In the genomic region with DNA sequence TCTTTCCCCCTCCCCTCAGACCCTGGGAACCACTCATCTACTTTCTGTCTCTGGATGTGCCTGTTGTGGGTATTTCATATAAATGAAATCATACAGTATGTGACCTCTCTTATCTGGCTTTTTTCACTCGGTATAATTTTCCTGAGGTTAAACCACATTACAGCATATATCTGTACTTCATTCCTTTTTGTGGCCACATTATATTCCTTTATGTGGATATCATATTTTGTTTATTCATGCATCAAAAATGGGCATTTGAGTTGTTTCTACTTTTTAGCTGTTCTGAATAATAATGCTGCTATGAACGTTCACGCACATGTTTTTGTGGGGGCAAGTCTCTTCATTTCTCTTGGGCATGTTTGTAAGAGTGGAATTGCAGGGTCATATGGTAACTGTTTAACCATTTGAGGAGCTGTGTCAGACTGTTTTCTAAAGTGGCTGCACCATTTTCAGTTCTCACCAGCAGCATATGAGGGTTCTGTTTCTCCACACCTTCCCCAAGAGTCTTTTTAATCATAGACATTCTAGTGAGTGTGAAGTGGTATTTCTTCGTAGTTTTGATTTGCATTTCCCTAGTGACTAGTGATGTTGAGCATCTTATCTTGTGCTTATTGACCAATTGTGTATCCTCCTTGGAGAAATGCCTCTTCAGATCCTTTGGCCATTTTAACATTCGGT, we compare ENCODE assay signal across 20 cellular contexts. TPM values are rescaled to one million over a fixed set of nuclear protein-coding genes. Genes with fewer than 3 reads are reported as not detected.
DNase-seq lines count a peak whose midpoint lies in the region; ATAC-seq, FAIRE-seq and TF ChIP-seq lines count a peak whose summit lies in the region.
"Had no signal": no experiment of that assay in that cellular context is flagged by ENCODE, and none has a peak within 500 bp of the region (broad histone marks: within the 10 kb centered on the region; RNA-seq: fewer than 3 reads in every experiment).

No MANE protein-coding gene starts in this region.

- H4K91ac ChIP-seq in H9 (ENCODE audit: insufficient read length, low read depth, low read length) = no peak overlapping the region

- no CpG with 5 or more reads among the region's 5 CpGs for WGBS in H9 (ENCODE audit: extremely low coverage, insufficient read length, low lambda C conversion rate)

- no peak overlapping the region for H2AFZ ChIP-seq in H9 (ENCODE audit: low read length)
- H2AFZ ChIP-seq: neural progenitor cell had no signal

- H3K27me3 Mint-ChIP-seq in T-helper 17 cell = no peaks in the 10 kb centered on the region
- no peaks in the 10 kb centered on the region; the same call in 1 of the 2 replicates for H3K27me3 Mint-ChIP-seq in H9 (ENCODE audit: low read depth)
- H3K27me3 Mint-ChIP-seq: activated CD4-positive, alpha-beta T cell treated with anti-CD3 and anti-CD28 coated beads for 36 hours; activated naive CD4-positive, alpha-beta T cell treated with anti-CD3 and anti-CD28 coated beads, Interleukin-2, amount 50 U/mL, for 24 hours had no signal

- no peaks in the 10 kb centered on the region for H3K27me3 ChIP-seq in H9 (ENCODE audit: insufficient read depth, low read length)
- H3K27me3 ChIP-seq: cardiac muscle cell, gastrocnemius medialis, neural progenitor cell, tibial artery had no signal

- FAIRE-seq in GM12892 (lab: Jason Lieb, UNC) = peak; percentile 70
- peak; percentile 89 for FAIRE-seq in GM19239 (lab: Jason Lieb, UNC)

- no peak overlapping the region for H4K8ac ChIP-seq in H9 (replicated peaks; ENCODE audit: insufficient read length, low read depth, low read length)

- DNase-seq in GM12892 (ENCODE audit: insufficient read length) = no peak
- DNase-seq in GM19239 (ENCODE audit: insufficient read length, low spot score) = no peak
- DNase-seq in T-helper 17 cell = no peak
- DNase-seq in SIG-M5 (lab: John Stamatoyannopoulos, UW) = no peak
- no peak for DNase-seq in NOMO-1 treated with DMSO at 0.1 percent for 48 hours (lab: John Stamatoyannopoulos, UW; ENCODE audit: unreplicated experiment)
- DNase-seq in cerebellar cortex (ENCODE audit: low spot score) = no peak
- no peak for DNase-seq in H9
- DNase-seq: activated CD4-positive, alpha-beta T cell treated with anti-CD3 and anti-CD28 coated beads for 36 hours; DMS53; gastrocnemius medialis; NCI-H1694 treated with DMSO at 0.1 percent for 48 hours; NCI-H526; tibial artery had no signal

- H3K4me3 Mint-ChIP-seq in T-helper 17 cell = no peak overlapping the region
- no peak overlapping the region for H3K4me3 Mint-ChIP-seq in H9
- H3K4me3 Mint-ChIP-seq: activated CD4-positive, alpha-beta T cell treated with anti-CD3 and anti-CD28 coated beads for 36 hours; activated naive CD4-positive, alpha-beta T cell treated with anti-CD3 and anti-CD28 coated beads, Interleukin-2, amount 50 U/mL, for 24 hours; neural progenitor cell had no signal

- no peak overlapping the region for H3K4me2 ChIP-seq in H9 (ENCODE audit: insufficient read depth, insufficient read length, low read length)
- H3K4me2 ChIP-seq: neural progenitor cell had no signal

- no peak overlapping the region for H2BK120ac ChIP-seq in H9 (ENCODE audit: low read depth, low read length, poor library complexity, severe bottlenecking)

- H3K79me1 ChIP-seq in H9 (ENCODE audit: insufficient read depth, low read depth, low read length, poor library complexity, severe bottlenecking) = no peaks in the 10 kb centered on the region

- no peak overlapping the region for H3T11ph ChIP-seq in H9 (ENCODE audit: low read length)

- no peaks in the 10 kb centered on the region for H3K9me3 ChIP-seq in T-helper 17 cell (ENCODE audit: control insufficient read depth, low read length, poor library complexity, severe bottlenecking)
- no peaks in the 10 kb centered on the region for H3K9me3 ChIP-seq in H9 (ENCODE audit: control insufficient read depth, low read depth, low read length)
- H3K9me3 ChIP-seq: gastrocnemius medialis, tibial artery had no signal

- H3K36me3 Mint-ChIP-seq in T-helper 17 cell (ENCODE audit: low read depth) = no peaks in the 10 kb centered on the region
- no peaks in the 10 kb centered on the region for H3K36me3 Mint-ChIP-seq in H9 (ENCODE audit: insufficient read depth in 1 of 3, low read depth in 3 of 3)
- H3K36me3 Mint-ChIP-seq: neural progenitor cell had no signal

- no peak overlapping the region for H2BK5ac ChIP-seq in H9 (ENCODE audit: insufficient read length, low read length)

- H3K79me2 ChIP-seq in H9 (ENCODE audit: insufficient read depth, low read length) = no peaks in the 10 kb centered on the region; the same call in 1 of the 2 replicates

- H2BK12ac ChIP-seq in H9 (ENCODE audit: insufficient read length, low read depth, low read length) = no peak overlapping the region

- no peak for TF ChIP-seq POLR2A in GM12892 (IDR thresholded peaks at IDR 0.05; ENCODE audit: low read depth, low read length)

- no peak overlapping the region for H2AK5ac ChIP-seq in H9 (ENCODE audit: insufficient read length, low read length)

- H3K4me1 Mint-ChIP-seq in T-helper 17 cell (peaks cover 43% of the 10 kb centered on the region), H9 (peaks cover 19% of the 10 kb centered on the region in 2 experiments)

- H4K5ac ChIP-seq in H9 (ENCODE audit: insufficient read length, low read depth, low read length) = no peak overlapping the region

- no peak overlapping the region for H3K4ac ChIP-seq in H9 (ENCODE audit: low read depth, low read length)

- no peak overlapping the region for H3K18ac ChIP-seq in H9 (ENCODE audit: insufficient read length, low read depth, low read length)

- H4K20me1 ChIP-seq in H9 (ENCODE audit: control insufficient read depth, insufficient read depth, insufficient read length) = no peaks in the 10 kb centered on the region

- H3K27ac Mint-ChIP-seq in T-helper 17 cell (peak overlapping the region; percentile 19), H9 (no peak overlapping the region)
- H3K27ac Mint-ChIP-seq: activated CD4-positive, alpha-beta T cell treated with anti-CD3 and anti-CD28 coated beads for 36 hours; neural progenitor cell had no signal

- no peak overlapping the region for H3K23ac ChIP-seq in H9 (ENCODE audit: insufficient read length, low read depth, low read length)

- H3K9me3 Mint-ChIP-seq in H9 = peaks cover 2 to 5% of the 10 kb centered on the region in 2 experiments; a peak in 2 of 5 replicates
- H3K9me3 Mint-ChIP-seq: activated naive CD4-positive, alpha-beta T cell treated with anti-CD3 and anti-CD28 coated beads, Interleukin-2, amount 50 U/mL, for 24 hours; neural progenitor cell had no signal

- peaks cover 3% of the 10 kb centered on the region; the same call in 1 of the 2 replicates for H3K4me1 ChIP-seq in H9 (ENCODE audit: insufficient read depth, low read length)

- ATAC-seq in HG02981 (IDR thresholded peaks at IDR 0.05; ENCODE audit: unreplicated experiment) (peak; percentile 44), T-helper 17 cell (no peak)
- ATAC-seq: activated CD4-positive, alpha-beta T cell treated with anti-CD3 and anti-CD28 coated beads for 36 hours; gastrocnemius medialis had no signal

- H3K56ac ChIP-seq in H9 (ENCODE audit: insufficient read length, low read depth, low read length) = no peak overlapping the region

- H3K27ac ChIP-seq in H9 (ENCODE audit: insufficient read length, low read depth, low read length) = no peak overlapping the region
- H3K27ac ChIP-seq: cardiac muscle cell, gastrocnemius medialis, neural progenitor cell, tibial artery had no signal

- H2BK20ac ChIP-seq in H9 (ENCODE audit: low read depth, low read length, poor library complexity, severe bottlenecking) = no peak overlapping the region

- no peak overlapping the region for H2BK15ac ChIP-seq in H9 (ENCODE audit: low read depth, low read length)

- no peak for TF ChIP-seq CTCF in H9 (conservative IDR thresholded peaks at IDR 0.05)

- H3K9ac ChIP-seq in H9 (ENCODE audit: extremely low read depth, insufficient read length, low read length) = no peak overlapping the region
- H3K9ac ChIP-seq: neural progenitor cell had no signal

- peaks cover 5% of the 10 kb centered on the region for H3K23me2 ChIP-seq in H9 (ENCODE audit: insufficient read length, low read depth, low read length, poor library complexity, severe bottlenecking)

- H3K14ac ChIP-seq in H9 (ENCODE audit: insufficient read depth, low read length) = no peak overlapping the region

RNA-seq across cellular contexts. Expression of gene SNX29, which starts 3.8 kb away (rescaled TPM):
- 22.8 TPM for polyA plus RNA-seq in GM12892 (2012; ENCODE audit: missing spikeins)
- 10 to 100 TPM; 31.0 to 33.3 TPM for total RNA-seq in T-helper 17 cell
- 8.0 and 8.6 TPM in 2 replicates for total RNA-seq in H9 (2021)

RNA-seq across cellular contexts. Expression of gene TNFRSF17, which starts 15.3 kb away (rescaled TPM):
- 107 TPM for polyA plus RNA-seq in GM12892 (2012; ENCODE audit: missing spikeins)
- under 1 TPM in 1 of 2 donors, not detected in 1; 0.45 TPM for total RNA-seq in T-helper 17 cell
- total RNA-seq in H9 (2021) = not detected in 2 replicates
- total RNA-seq: activated CD4-positive, alpha-beta T cell treated with anti-CD3 and anti-CD28 coated beads for 36 hours; cardiac muscle cell; gastrocnemius medialis; LHCN-M2; lung microvascular endothelial cell; T-helper 1 cell treated with Interleukin-12 subunit alpha and Interleukin-12 subunit beta and Interleukin-4 antibody, amounts not matched to agents 30 ng/mL and 1 ng/mL, for 36 hours had no signal
- polyA plus RNA-seq: cardiac muscle cell had no signal

RNA-seq across cellular contexts. Expression of gene NPIPB2, which starts 38.5 kb away (rescaled TPM):
- polyA plus RNA-seq in GM12892 (2012; ENCODE audit: missing spikeins) = 7.5 TPM
- total RNA-seq in T-helper 17 cell (10 to 100 TPM; 13.6 to 19.1 TPM), H9 (2021) (5.7 and 12.5 TPM in 2 replicates)
